16 cellular contexts compared by ENCODE assay signal in the genomic region with DNA sequence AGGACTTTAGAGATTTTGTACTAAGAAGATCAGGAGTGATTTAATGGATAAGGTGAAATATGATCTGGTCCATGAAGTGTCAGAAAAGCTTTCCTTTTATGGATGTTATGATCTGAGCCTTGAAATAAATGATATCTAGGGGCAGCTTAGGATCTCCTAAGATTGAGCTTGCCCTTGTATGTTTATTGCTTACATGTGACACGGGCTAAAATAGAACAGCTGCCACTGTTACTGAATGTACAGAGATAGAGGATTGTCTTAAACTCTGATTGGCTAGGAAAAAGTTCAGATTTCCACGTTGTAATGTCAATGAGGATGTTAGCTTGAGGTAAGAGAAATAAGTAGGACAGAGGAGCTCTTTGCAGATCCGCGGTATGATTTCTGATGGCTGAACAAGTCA. TPM values are rescaled to one million over a fixed set of nuclear protein-coding genes. Genes with fewer than 3 reads are reported as not detected.
DNase-seq lines count a peak whose midpoint lies in the region; ATAC-seq and TF ChIP-seq lines count a peak whose summit lies in the region.
"Had no signal": no experiment of that assay in that cellular context is flagged by ENCODE, and none has a peak within 500 bp of the region (broad histone marks: within the 10 kb centered on the region; RNA-seq: fewer than 3 reads in every experiment).

No MANE protein-coding gene starts in this region.

- H3K4me1 ChIP-seq in heart right ventricle (peaks cover 0 to 41% (median 18%) of the 10 kb centered on the region in 9 donors), gastrocnemius medialis (peaks cover 16 to 41% of the 10 kb centered on the region in 2 donors)
- H3K4me1 ChIP-seq: BLaER1 had no signal

- H3K4me3 ChIP-seq in heart right ventricle (no peak overlapping the region), gastrocnemius medialis (no peak overlapping the region)
- H3K4me3 ChIP-seq: BLaER1, GM23338 had no signal

- H3K9me3 ChIP-seq in heart right ventricle (no peaks in the 10 kb centered on the region), gastrocnemius medialis (no peaks in the 10 kb centered on the region)

- 73 to 75% methylated on average over 4 of the region's 4 CpGs for WGBS in heart right ventricle, 2 donors

- peak overlapping the region in 6 of 10 donors; percentile 2 to 42 (median 14) for H3K27ac ChIP-seq in heart right ventricle
- H3K27ac ChIP-seq in gastrocnemius medialis, result peak overlapping the region; percentile 55 to 99 (median 68)
- H3K27ac ChIP-seq: BLaER1 had no signal

- peaks cover 0 to 68% (median 26%) of the 10 kb centered on the region in 9 donors for H3K36me3 ChIP-seq in heart right ventricle
- peaks cover 0 to 47% of the 10 kb centered on the region in 2 donors for H3K36me3 ChIP-seq in gastrocnemius medialis

- TF ChIP-seq POLR2A in gastrocnemius medialis (IDR thresholded peaks at IDR 0.05), result no peak

- in situ Hi-C loops in gastrocnemius medialis (cut with MboI; ENCODE audit: low sequenced_read_pairs in 4 of 4), result no loop called here

- TF ChIP-seq CTCF in heart right ventricle (IDR thresholded peaks at IDR 0.05) (no peak), gastrocnemius medialis (IDR thresholded peaks at IDR 0.05 in 4 of 5, conservative IDR thresholded peaks at IDR 0.05 in 1 of 5) (no peak)

- H3K27me3 ChIP-seq in heart right ventricle (no peaks in the 10 kb centered on the region), gastrocnemius medialis (no peaks in the 10 kb centered on the region)
- H3K27me3 ChIP-seq: BLaER1 had no signal

- intact Hi-C loops in Right ventricle myocardium superior (cut with DNase I) (no loop called here), cardiac septum (cut with DNase I) (no loop called here), heart right ventricle (cut with DNase I) (no loop called here), gastrocnemius medialis (cut with DNase I; ENCODE audit: low total_unique reads) (loop anchor here (10.0 kb wide), 1 partner anchor 196 kb away; a partner anchor contains a TSS)

- no peak for DNase-seq in Right ventricle myocardium superior
- no peak for DNase-seq in cardiac septum (ENCODE audit: low spot score)
- DNase-seq in NCI-H524 (lab: John Stamatoyannopoulos, UW), result peak; percentile 48 to 92
- no peak for DNase-seq in heart right ventricle
- DNase-seq in gastrocnemius medialis, result no peak
- DNase-seq: 8988T; Calu3; CD8-positive, alpha-beta T cell; H7; HFFc6 had no signal

- ATAC-seq in Right ventricle myocardium superior (ENCODE audit: poor library complexity) (peak; percentile 74), heart right ventricle (peak in 2 of 8 donors; percentile 56 to 95), gastrocnemius medialis (peak; percentile 65 to 78), HG02840 (IDR thresholded peaks at IDR 0.05; ENCODE audit: low FRiP score, unreplicated experiment) (no peak), HG02970 (IDR thresholded peaks at IDR 0.05; ENCODE audit: low FRiP score, unreplicated experiment) (no peak), GM21786 (IDR thresholded peaks at IDR 0.05; ENCODE audit: unreplicated experiment) (no peak)
- ATAC-seq: CD8-positive, alpha-beta T cell; GM23338; HCT116 had no signal

RNA-seq across cellular contexts. Expression of a gene that starts 8.8 kb away (rescaled TPM):
- total RNA-seq in Right ventricle myocardium superior (66.9 TPM), cardiac septum (87.5 TPM), heart right ventricle (100 to 1,000 TPM in 1 of 10 donors, 10 to 100 TPM in 9; 63.5 to 111 (median 82.4) TPM), gastrocnemius medialis (100 to 1,000 TPM in 3 of 4 donors, 10 to 100 TPM in 1; 77.7 to 184 (median 111) TPM)
- polyA plus RNA-seq in heart right ventricle, result 10 to 100 TPM; 16.5 to 17.9 TPM

RNA-seq across cellular contexts. Expression of a gene that starts 21.8 kb away (rescaled TPM):
- total RNA-seq in Right ventricle myocardium superior, result 15.1 TPM
- total RNA-seq in cardiac septum, result 41.0 TPM
- total RNA-seq in heart right ventricle, result 10 to 100 TPM; 23.6 to 51.4 (median 35.7) TPM
- polyA plus RNA-seq in heart right ventricle, result 10 to 100 TPM in 1 of 2 donors, 1 to 10 TPM in 1; 9.7 to 16.5 TPM
- 10 to 100 TPM; 15.6 to 33.1 (median 21.6) TPM for total RNA-seq in gastrocnemius medialis

RNA-seq across cellular contexts. Expression of a gene that starts 32.5 kb away (rescaled TPM):
- total RNA-seq in Right ventricle myocardium superior (18.0 TPM), cardiac septum (27.6 TPM), heart right ventricle (10 to 100 TPM; 21.5 to 33.2 (median 28.0) TPM), gastrocnemius medialis (100 to 1,000 TPM in 1 of 4 donors, 10 to 100 TPM in 3; 18.0 to 126 (median 26.7) TPM)
- 10 to 100 TPM in 1 of 2 donors, 1 to 10 TPM in 1; 7.1 to 12.1 TPM for polyA plus RNA-seq in heart right ventricle

Comparison
In these comparisons a context has a peak if more than half of its experiments do, and no peak if none do; other contexts are left out.
1. ATAC-seq: peak in Right ventricle myocardium superior (single experiment) and gastrocnemius medialis (2 of 2); none in HG02840 (single experiment), HG02970 (single experiment) and GM21786 (single experiment).
2. DNase-seq: peak in NCI-H524 (2 of 2); none in Right ventricle myocardium superior (single experiment), cardiac septum (single experiment), heart right ventricle (0 of 2) and gastrocnemius medialis (0 of 2).